Comparison of ENCODE assay signal across 8 cellular contexts in the genomic region with DNA sequence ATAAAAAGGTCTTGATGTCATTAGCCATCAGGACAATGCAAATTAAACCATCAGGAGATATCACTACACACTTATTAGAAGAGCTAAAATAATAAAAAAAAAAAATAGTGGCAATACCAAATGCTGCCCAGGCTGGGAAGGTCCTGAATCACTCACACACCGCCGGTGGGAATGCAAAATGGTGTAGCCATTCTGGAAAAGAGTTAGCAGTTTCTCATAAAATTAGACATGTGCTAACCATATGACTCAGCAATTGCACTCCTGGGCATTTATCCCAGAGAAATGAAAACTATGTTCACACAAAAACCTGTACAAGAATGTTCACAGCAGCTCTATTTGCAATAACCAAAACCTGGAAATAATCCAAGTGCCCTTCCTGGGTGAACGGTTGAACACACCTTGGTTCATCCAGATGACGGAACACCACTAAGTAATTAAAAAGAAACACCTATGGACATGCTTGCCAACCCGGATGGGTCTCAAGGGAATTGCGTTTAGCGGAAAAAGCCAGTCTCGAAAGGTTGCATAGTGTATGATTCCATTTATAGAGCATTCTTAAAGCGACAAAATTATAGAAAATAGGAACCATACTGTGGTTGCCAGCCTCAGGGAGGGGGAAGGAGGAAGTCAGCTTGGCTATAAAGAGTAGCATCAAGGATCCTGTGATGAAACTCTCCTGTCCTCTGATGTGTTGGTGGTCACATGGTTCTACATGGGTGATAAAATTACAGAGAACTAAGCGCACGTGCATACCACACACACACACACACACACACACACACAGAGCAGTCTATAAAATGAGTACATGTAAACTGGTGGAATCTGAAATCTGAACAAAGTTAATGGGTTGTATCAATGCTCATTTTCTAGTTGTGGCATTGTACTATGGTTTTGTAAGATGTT. TPM values are rescaled to one million over a fixed set of nuclear protein-coding genes. Genes with fewer than 3 reads are reported as not detected.
DNase-seq lines count a peak whose midpoint lies in the region; ATAC-seq, FAIRE-seq and TF ChIP-seq lines count a peak whose summit lies in the region.

No MANE protein-coding gene starts in this region.

- CTCF ChIA-PET in Panc1 (lab: Charles Lee) (interaction anchor here (0.6 kb wide), 1 partner anchor 83 kb away, joined by 4 read pairs; no protein-coding TSS in a partner anchor), GM12878 (lab: Yijun Ruan, JAX) (interaction anchor here (1.2 to 1.7 kb wide), 4 partner anchors 26 to 163 kb away, joined by 3 to 5 read pairs (median 4); no protein-coding TSS in a partner anchor), HepG2 (lab: Yijun Ruan, JAX; ENCODE audit: low intra/inter-chr PET ratio, low total read pairs) (no interaction called here)

- no peaks in the 10 kb centered on the region for H3K9me2 ChIP-seq in MM.1S (replicated peaks; ENCODE audit: insufficient read depth, low read length)

- H3K79me2 ChIP-seq in GM12878 (ENCODE audit: control insufficient read depth, insufficient read depth, low read length) (peaks cover 97% of the 10 kb centered on the region), HepG2 (ENCODE audit: insufficient read depth, low read length) (peaks cover 9% of the 10 kb centered on the region), MM.1S (ENCODE audit: low read length) (peaks cover 44% of the 10 kb centered on the region)

- BruUV-seq in Panc1 (replicated peaks; lab: Mats Ljungman, UMichigan): no TSS peak
- no TSS peak for BruUV-seq in GM12878 (replicated peaks; lab: Mats Ljungman, UMichigan)
- BruUV-seq in HepG2 (replicated peaks; lab: Mats Ljungman, UMichigan): no TSS peak

- H2AFZ ChIP-seq in GM12878 (ENCODE audit: control insufficient read depth, low read depth, low read length) (peak overlapping the region; percentile 42; the same call in 1 of the 2 replicates), HepG2 (ENCODE audit: low read length) (no peak overlapping the region), MM.1S (ENCODE audit: low read length) (no peak overlapping the region)

- peak; percentile 90 for FAIRE-seq in GM12878 (lab: Jason Lieb, UNC)
- FAIRE-seq in HepG2 (lab: Jason Lieb, UNC): no peak

- ATAC-seq in GM18505 (IDR thresholded peaks at IDR 0.05; ENCODE audit: unreplicated experiment) (peak; percentile 27), HG03342 (IDR thresholded peaks at IDR 0.05; ENCODE audit: unreplicated experiment) (peak; percentile 34), Panc1 (peak; percentile 26), GM12878 (peak; percentile 49), HepG2 (no peak), upper lobe of left lung (ENCODE audit: low FRiP score in 2 of 2) (peak; percentile 50 to 56)

- TF ChIP-seq CTCF in AG09309 (IDR thresholded peaks at IDR 0.05; ENCODE audit: control insufficient read depth, insufficient read depth, low read depth, low read length, missing control alignments): no peak
- no peak for TF ChIP-seq CTCF in Panc1 (IDR thresholded peaks at IDR 0.05)
- TF ChIP-seq CTCF in GM12878 (IDR thresholded peaks at IDR 0.05 in 2 of 3, conservative IDR thresholded peaks at IDR 0.05 in 1 of 3; ENCODE audit: control insufficient read depth in 2 of 3, extremely low read depth in 1 of 3, insufficient read depth in 1 of 3, low read depth in 3 of 3, low read length in 3 of 3): no peak
- TF ChIP-seq CTCF in HepG2 (CRISPR knock-in tag; IDR thresholded peaks at IDR 0.05): no peak
- no peak for TF ChIP-seq CTCF in upper lobe of left lung (IDR thresholded peaks at IDR 0.05)
- no peak for TF ChIP-seq CTCF in MM.1S (IDR thresholded peaks at IDR 0.05; ENCODE audit: low read length)

- SMC1A ChIA-PET in GM12878 (lab: Charles Lee; ENCODE audit: uncharacterized antibody, unreplicated experiment): interaction anchor here (0.6 to 7.5 kb wide), 5 partner anchors 11 to 73 kb away, joined by 3 to 69 read pairs (median 5); no protein-coding TSS in a partner anchor

- H4K20me1 ChIP-seq in GM12878 (ENCODE audit: control insufficient read depth, insufficient read depth) (no peaks in the 10 kb centered on the region), HepG2 (ENCODE audit: insufficient read depth, low read length) (no peaks in the 10 kb centered on the region; the same call in 1 of the 2 replicates), MM.1S (ENCODE audit: insufficient read depth, low read length) (no peaks in the 10 kb centered on the region)

- H3K4me3 ChIP-seq in AG09309 (ENCODE audit: control insufficient read depth, low read depth, low read length) (no peak overlapping the region; the same call in 1 of the 2 replicates), Panc1 (ENCODE audit: low read depth in 2 of 2, low read length in 2 of 2) (peak overlapping the region; percentile 0 to 46), GM12878 (peak overlapping the region; percentile 72), HepG2 (replicated peaks in 1 of 3; ENCODE audit: insufficient read depth in 1 of 3, low read depth in 2 of 3, low read length in 3 of 3) (no peak overlapping the region), upper lobe of left lung (peak overlapping the region in 2 of 4 donors; percentile 12 to 14), MM.1S (ENCODE audit: low read length) (no peak overlapping the region)

- TF ChIP-seq RAD21 in GM12878 (IDR thresholded peaks at IDR 0.05; ENCODE audit: insufficient read depth, low read depth, low read length) (no peak), HepG2 (CRISPR knock-in tag; IDR thresholded peaks at IDR 0.05) (no peak)

- H3K27me3 ChIP-seq in Panc1 (ENCODE audit: control insufficient read depth, insufficient read depth, low read length) (no peaks in the 10 kb centered on the region), GM12878 (replicated peaks in 1 of 2; ENCODE audit: control insufficient read depth in 2 of 2, insufficient read depth in 2 of 2, low read length in 1 of 2) (no peaks in the 10 kb centered on the region), HepG2 (ENCODE audit: control insufficient read depth in 1 of 2, insufficient read depth in 2 of 2, low read length in 2 of 2) (no peaks in the 10 kb centered on the region; a peak in 1 of 5 replicates), upper lobe of left lung (no peaks in the 10 kb centered on the region), MM.1S (replicated peaks; ENCODE audit: insufficient read depth, low read length) (no peaks in the 10 kb centered on the region)

- POLR2A ChIA-PET in Panc1 (lab: Charles Lee): no interaction called here
- POLR2A ChIA-PET in GM12878 (lab: Charles Lee): interaction anchor here (0.9 to 3.1 kb wide), 7 partner anchors 17 to 84 kb away, joined by 3 to 22 read pairs (median 4); no protein-coding TSS in a partner anchor
- POLR2A ChIA-PET in HepG2 (lab: Yijun Ruan, JAX): no interaction called here

- intact Hi-C loops in Panc1 (cut with micrococcal nuclease; ENCODE audit: unreplicated experiment) (no loop called here), GM12878 (cut with micrococcal nuclease; ENCODE audit: unreplicated experiment) (loop anchor here (1.0 to 10.0 kb wide), 4 partner anchors 26 to 633 kb away; partner anchors contain the start of genes ZNF236 and ZNF516), HepG2 (cut with micrococcal nuclease; ENCODE audit: unreplicated experiment) (no loop called here)

- no peaks in the 10 kb centered on the region for H3F3A ChIP-seq in MM.1S (ENCODE audit: insufficient read depth, low read length)

- peaks cover 74% of the 10 kb centered on the region for H3K4me1 ChIP-seq in Panc1 (ENCODE audit: control insufficient read depth, insufficient read depth, low read length)
- H3K4me1 ChIP-seq in GM12878 (ENCODE audit: control insufficient read depth, insufficient read depth, low read length): peaks cover 37% of the 10 kb centered on the region
- peaks cover 29% of the 10 kb centered on the region for H3K4me1 ChIP-seq in HepG2 (ENCODE audit: insufficient read depth, low read length)
- H3K4me1 ChIP-seq in upper lobe of left lung: peaks cover 28 to 74% (median 38%) of the 10 kb centered on the region in 4 donors
- no peaks in the 10 kb centered on the region for H3K4me1 ChIP-seq in MM.1S (ENCODE audit: low read length)

- H3K4me2 ChIP-seq in GM12878 (ENCODE audit: control insufficient read depth, insufficient read depth): peak overlapping the region; percentile 95
- H3K4me2 ChIP-seq in HepG2 (ENCODE audit: low read depth, low read length): no peak overlapping the region
- H3K4me2 ChIP-seq in MM.1S (ENCODE audit: low read depth, low read length): no peak overlapping the region

- DNase-seq in AG09309 (ENCODE audit: low read depth): peak; percentile 84
- DNase-seq in Panc1 (ENCODE audit: low read depth, low spot score): peak; percentile 96
- peak; percentile 95 for DNase-seq in GM12878 (ENCODE audit: low read depth, low spot score)
- no peak for DNase-seq in HepG2 (ENCODE audit: low spot score)
- DNase-seq in upper lobe of left lung: peak in 1 of 2 donors; percentile 61
- no peak for DNase-seq in MM.1S

- RAD21 ChIA-PET in GM12878 (lab: Charles Lee; ENCODE audit: unreplicated experiment): interaction anchor here (0.6 to 9.0 kb wide), 6 partner anchors 16 to 83 kb away, joined by 3 to 73 read pairs (median 6); no protein-coding TSS in a partner anchor

- no peaks in the 10 kb centered on the region for H3K9me3 ChIP-seq in Panc1 (ENCODE audit: control insufficient read depth, insufficient read depth, low read depth, low read length)
- no peaks in the 10 kb centered on the region; the same call in 2 of the 3 replicates for H3K9me3 ChIP-seq in GM12878 (replicated peaks; ENCODE audit: control insufficient read depth, insufficient read depth, low read length)
- no peaks in the 10 kb centered on the region for H3K9me3 ChIP-seq in HepG2 (ENCODE audit: low read length)
- H3K9me3 ChIP-seq in upper lobe of left lung: no peaks in the 10 kb centered on the region
- H3K9me3 ChIP-seq in MM.1S (replicated peaks; ENCODE audit: insufficient read depth, low read length): no peaks in the 10 kb centered on the region

- TF ChIP-seq POLR2A in GM18505 (IDR thresholded peaks at IDR 0.05; ENCODE audit: borderline replicate concordance, extremely low read depth, insufficient read depth, insufficient read length): peak; percentile 29
- no peak; the same call in 1 of the 2 replicates for TF ChIP-seq POLR2A in GM12878 (IDR thresholded peaks at IDR 0.05; ENCODE audit: low read depth, low read length)
- no peak for TF ChIP-seq POLR2A in HepG2 (IDR thresholded peaks at IDR 0.05; ENCODE audit: insufficient read depth in 1 of 2, low read depth in 2 of 2, low read length in 2 of 2)
- TF ChIP-seq POLR2A in upper lobe of left lung (IDR thresholded peaks at IDR 0.05): peak in 1 of 4 donors; percentile 37

- TF ChIP-seq EP300 in GM12878 (IDR thresholded peaks at IDR 0.05; ENCODE audit: borderline replicate concordance in 1 of 2, control insufficient read depth in 1 of 2, low read depth in 2 of 2, low read length in 2 of 2) (peak in 1 of 2 experiments; percentile 72; a peak in 1 of 4 replicates), HepG2 (IDR thresholded peaks at IDR 0.05; ENCODE audit: low read depth in 2 of 2, low read length in 2 of 2) (no peak), HepG2 (CRISPR knock-in tag; IDR thresholded peaks at IDR 0.05; ENCODE audit: borderline replicate concordance) (no peak), upper lobe of left lung (IDR thresholded peaks at IDR 0.05) (no peak)

- H3K9ac ChIP-seq in GM12878 (ENCODE audit: control insufficient read depth, insufficient read depth, low read length) (peak overlapping the region; percentile 72), HepG2 (ENCODE audit: insufficient read depth, low read depth, low read length) (no peak overlapping the region), MM.1S (ENCODE audit: low read length) (no peak overlapping the region)

- in situ Hi-C loops in Panc1 (cut with HindIII; ENCODE audit: low pct_unique_long_range_greater_than_20kb, low sequenced_read_pairs) (no loop called here), GM12878 (cut with MboI) (loop anchor here (10.0 kb wide), 2 partner anchors 63 to 653 kb away; no protein-coding TSS in a partner anchor), HepG2 (cut with HindIII; ENCODE audit: extremely low pct_ligation_motif_present, low pct_unique_long_range_greater_than_20kb) (no loop called here)

- WGBS in GM12878 (ENCODE audit: insufficient coverage, insufficient replicate concordance, low lambda C conversion rate, missing lambda C conversion rate): under 1% methylated on average over 11 of the region's 11 CpGs
- WGBS in HepG2 (ENCODE audit: low lambda C conversion rate): 91% methylated on average over 11 of the region's 11 CpGs
- WGBS in upper lobe of left lung, 2 donors: 42 to 48% methylated on average over 11 of the region's 11 CpGs

- H3K36me3 ChIP-seq in Panc1 (ENCODE audit: control insufficient read depth, insufficient read depth, low read length) (no peaks in the 10 kb centered on the region), GM12878 (ENCODE audit: control insufficient read depth in 2 of 2, insufficient read depth in 2 of 2, low read length in 1 of 2) (peaks cover 1 to 2% of the 10 kb centered on the region in 2 experiments; a peak in 1 of 4 replicates), HepG2 (replicated peaks in 1 of 2; ENCODE audit: control insufficient read depth in 1 of 2, insufficient read depth in 2 of 2, low read length in 2 of 2) (no peaks in the 10 kb centered on the region), upper lobe of left lung (no peaks in the 10 kb centered on the region), MM.1S (replicated peaks; ENCODE audit: insufficient read depth, low read length) (no peaks in the 10 kb centered on the region)

- H3K27ac ChIP-seq in Panc1 (ENCODE audit: low read length) (peak overlapping the region; percentile 97), GM12878 (ENCODE audit: control insufficient read depth, insufficient read depth) (peak overlapping the region; percentile 92), HepG2 (ENCODE audit: extremely low read length, insufficient read depth, low read length) (no peak overlapping the region), upper lobe of left lung (peak overlapping the region; percentile 65 to 82 (median 70)), MM.1S (ENCODE audit: low read length) (no peak overlapping the region)

RNA-seq across cellular contexts. Expression of gene MBP, which starts 4.6 kb away (rescaled TPM):
- total RNA-seq in Panc1 (2021; ENCODE audit: unreplicated experiment) (88.8 TPM), GM12878 (2014; rRNA removed) (41.1 and 43.2 TPM in 2 replicates), GM12878 (2014; rRNA removed; fragmentation: Illumina TruSeq; extraction: Trizol) (33.5 and 34.6 TPM in 2 replicates), GM12878 (2021) (52.5 and 55.8 TPM in 2 replicates), HepG2 (2016; rRNA removed; fragmentation: Illumina TruSeq; extraction: Trizol) (5.0 TPM in 2 replicates), upper lobe of left lung (10 to 100 TPM; 55.5 to 87.6 (median 68.8) TPM)
- 59.2 TPM for polyA plus RNA-seq in Panc1 (2012; ENCODE audit: insufficient read length)
- 143 and 147 TPM in 2 replicates for total RNA-seq in GM12878 (2013; cell fraction: nucleolus; rRNA removed)
- polyA plus RNA-seq in GM12878 (2011; ENCODE audit: low read depth): 19.6 TPM
- polyA plus RNA-seq in GM12878 (2011; rRNA removed) (67.8 and 75.9 TPM in 2 replicates), GM12878 (2014; fragmentation: Illumina TruSeq; extraction: Trizol) (38.6 and 41.9 TPM in 2 replicates), GM12878 (2014; fragmentation: Nextera tagmentation; extraction: Ambion mirVana) (10 to 100 TPM; 12.2 to 13.3 TPM), GM12878 (2014; rRNA removed) (34.0 and 35.0 TPM in 2 replicates), GM12878 (2016; fragmentation: Nextera tagmentation; extraction: Ambion mirVana) (10 to 100 TPM; 42.2 to 42.4 TPM), HepG2 (2011; rRNA removed) (8.5 and 10.9 TPM in 2 replicates)
- polyA plus RNA-seq in GM12878 (2011; cell fraction: cytosol; rRNA removed): 43.5 and 56.5 TPM in 2 replicates
- polyA plus RNA-seq in GM12878 (2011; cell fraction: nucleus; rRNA removed): 42.3 and 48.6 TPM in 2 replicates
- 22.9 and 32.1 TPM in 2 replicates for polyA plus RNA-seq in GM12878 (2012)
- polyA minus RNA-seq in GM12878 (2011; rRNA and poly(A)+ RNA removed): 65.0 and 79.1 TPM in 2 replicates
- polyA minus RNA-seq in GM12878 (2011; cell fraction: cytosol; rRNA and poly(A)+ RNA removed): 29.4 and 33.1 TPM in 2 replicates
- polyA minus RNA-seq in GM12878 (2011; cell fraction: nucleus; rRNA and poly(A)+ RNA removed): 36.0 and 54.1 TPM in 2 replicates
- total RNA-seq in HepG2 (2016; cell fraction: cytosol; rRNA removed; fragmentation: Illumina TruSeq; extraction: Trizol; ENCODE audit: low read depth): 1.4 and 1.7 TPM in 2 replicates
- 4.7 TPM in 2 replicates for total RNA-seq in HepG2 (2016; cell fraction: insoluble cytoplasmic fraction; rRNA removed; fragmentation: Illumina TruSeq; extraction: Trizol)
- total RNA-seq in HepG2 (2016; cell fraction: membrane; rRNA removed; fragmentation: Illumina TruSeq; extraction: Trizol): 1.8 and 2.3 TPM in 2 replicates
- 5.1 and 6.2 TPM in 2 replicates for total RNA-seq in HepG2 (2016; cell fraction: nucleus; rRNA removed; fragmentation: Illumina TruSeq; extraction: Trizol)
- 5.1 and 8.0 TPM in 2 replicates for polyA plus RNA-seq in HepG2 (2011; cell fraction: cytosol; rRNA removed)
- polyA plus RNA-seq in HepG2 (2011; cell fraction: nucleus; rRNA removed): 14.4 and 16.4 TPM in 2 replicates
- polyA plus RNA-seq in HepG2 (2012): 10.8 and 11.5 TPM in 2 replicates
- 0.49 and 0.51 TPM in 2 replicates for polyA plus RNA-seq in HepG2 (2016; cell fraction: cytosol; fragmentation: Illumina TruSeq; extraction: Trizol; ENCODE audit: low read depth)
- polyA plus RNA-seq in HepG2 (2016; cell fraction: insoluble cytoplasmic fraction; fragmentation: Illumina TruSeq; extraction: Trizol; ENCODE audit: low read depth): 4.2 and 4.7 TPM in 2 replicates
- polyA plus RNA-seq in HepG2 (2016; cell fraction: membrane; fragmentation: Illumina TruSeq; extraction: Trizol; ENCODE audit: low read depth): 1.0 and 1.1 TPM in 2 replicates
- 4.4 and 5.6 TPM in 2 replicates for polyA plus RNA-seq in HepG2 (2016; cell fraction: nucleus; fragmentation: Illumina TruSeq; extraction: Trizol; ENCODE audit: insufficient read depth, low read depth)
- polyA minus RNA-seq in HepG2 (2011; rRNA and poly(A)+ RNA removed; ENCODE audit: low replicate concordance): 10.6 and 20.4 TPM in 2 replicates
- 7.3 and 8.8 TPM in 2 replicates for polyA minus RNA-seq in HepG2 (2011; cell fraction: cytosol; rRNA and poly(A)+ RNA removed)
- 19.0 and 19.6 TPM in 2 replicates for polyA minus RNA-seq in HepG2 (2011; cell fraction: nucleus; rRNA and poly(A)+ RNA removed)

Comparison
In these comparisons a context has a peak if more than half of its experiments do, and no peak if none do; other contexts are left out.
1. DNase-seq: peak in AG09309 (single experiment), Panc1 (single experiment) and GM12878 (single experiment); none in HepG2 (single experiment) and MM.1S (single experiment).
2. H3K4me3 ChIP-seq: peak in Panc1 (2 of 2) and GM12878 (single experiment); none in AG09309 (single experiment), HepG2 (0 of 3) and MM.1S (single experiment).
3. H3K27ac ChIP-seq: peak in Panc1 (single experiment), GM12878 (single experiment) and upper lobe of left lung (4 of 4); none in HepG2 (single experiment) and MM.1S (single experiment).